8 cellular contexts compared by ENCODE assay signal in the genomic region with DNA sequence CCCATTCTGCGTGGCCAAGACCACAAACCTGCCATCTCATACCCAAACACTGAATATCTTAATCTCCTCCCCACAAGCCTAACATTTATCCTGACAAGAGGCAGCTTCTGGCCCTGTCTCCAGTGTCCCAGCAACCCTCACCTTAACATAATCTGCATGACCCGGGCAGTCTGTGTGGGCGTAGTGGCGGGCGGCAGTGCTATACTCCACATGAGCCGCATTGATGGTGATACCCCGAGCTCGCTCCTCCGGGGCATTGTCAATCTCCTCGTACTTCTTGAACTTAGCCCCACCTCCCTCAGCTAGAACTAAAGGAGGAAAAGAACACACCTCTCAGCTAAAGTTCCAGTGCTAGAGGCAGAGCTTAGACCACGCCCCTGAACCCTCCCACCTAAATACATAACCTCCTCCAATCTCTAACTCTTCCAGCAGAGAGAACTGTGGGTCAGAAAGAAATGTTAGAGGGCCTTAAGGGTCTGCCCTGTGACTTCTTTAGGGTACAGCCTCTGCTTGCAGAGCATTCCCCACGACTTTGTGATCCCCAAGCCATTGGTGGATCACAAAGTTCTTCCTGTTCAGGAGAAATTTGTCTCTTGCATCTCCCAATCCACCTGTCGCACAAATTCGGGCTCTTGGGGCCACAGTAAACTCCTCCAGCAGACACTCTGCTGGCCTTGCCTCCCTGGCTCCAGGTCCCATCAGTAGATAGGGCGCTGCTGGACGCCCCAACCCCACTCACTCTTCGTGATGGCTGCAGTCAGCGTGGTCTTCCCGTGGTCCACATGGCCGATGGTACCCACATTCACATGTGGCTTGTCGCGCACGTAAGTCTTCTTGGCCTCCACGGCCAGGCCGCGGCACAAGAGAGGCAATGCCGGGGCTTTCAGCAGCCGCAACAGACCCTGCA. TPM values are rescaled to one million over a fixed set of nuclear protein-coding genes. Genes with fewer than 3 reads are reported as not detected.
A peak's percentile ranks its signal among the peaks of the same experiment; 100 is the strongest.
DNase-seq lines count a peak whose midpoint lies in the region; ATAC-seq, FAIRE-seq and TF ChIP-seq lines count a peak whose summit lies in the region.

No MANE protein-coding gene starts in this region.

- H3K4me3 Mint-ChIP-seq in CD14-positive monocyte: peak overlapping the region; percentile 91 to 95

- intact Hi-C loops in CD14-positive monocyte (cut with micrococcal nuclease) (loop anchor here (2.0 to 10.0 kb wide), 3 partner anchors 21 to 291 kb away; a partner anchor contains a TSS), kidney (cut with DNase I) (no loop called here)

- H3K27me3 Mint-ChIP-seq in CD14-positive monocyte (ENCODE audit: low read depth in 3 of 3): no peaks in the 10 kb centered on the region

- peak overlapping the region; percentile 38 to 78 for H3K27ac ChIP-seq in kidney (ENCODE audit: low read depth in 2 of 2, low read length in 2 of 2)

- peak overlapping the region; percentile 76 to 99 for H3K4me3 ChIP-seq in kidney (ENCODE audit: low read length in 2 of 2)

- no peak for FAIRE-seq in kidney (lab: Jason Lieb, UNC)

- peak; percentile 4 for ATAC-seq in GM19467 (IDR thresholded peaks at IDR 0.05; ENCODE audit: unreplicated experiment)

- H3K27ac Mint-ChIP-seq in CD14-positive monocyte: peak overlapping the region; percentile 92 to 98 (median 94)

- peaks cover 20% of the 10 kb centered on the region for H3K4me1 Mint-ChIP-seq in CD14-positive monocyte

- no peaks in the 10 kb centered on the region for H3K9me3 Mint-ChIP-seq in CD14-positive monocyte

- peaks cover 20 to 22% of the 10 kb centered on the region in 2 donors for H3K36me3 ChIP-seq in kidney (ENCODE audit: control insufficient read depth in 1 of 2, insufficient read depth in 2 of 2, low read length in 2 of 2)

- DNase-seq in CD14-positive monocyte (ENCODE audit: low spot score) (no peak), NCI-H510A treated with DMSO at 0.1 percent for 48 hours (lab: John Stamatoyannopoulos, UW) (peak; percentile 61), astrocyte of the hippocampus (ENCODE audit: low read depth, low spot score) (peak; percentile 42), kidney (peak; percentile 69), NCI-H1105 treated with DMSO at 0.1 percent for 48 hours (lab: John Stamatoyannopoulos, UW) (no peak), retina (no peak)
- DNase-seq in stimulated activated CD4-positive, alpha-beta T cell treated with anti-CD3 and anti-CD28 coated beads, Interleukin-4, amount 100 ng/mL, for 24 hours: peak; percentile 54

- H3K36me3 Mint-ChIP-seq in CD14-positive monocyte: peaks cover 38 to 40% of the 10 kb centered on the region in 2 donors

- TF ChIP-seq CTCF in CD14-positive monocyte (IDR thresholded peaks at IDR 0.05) (no peak), kidney (IDR thresholded peaks at IDR 0.05; ENCODE audit: borderline replicate concordance, extremely low read depth, insufficient read depth) (no peak)

- H3K9me3 ChIP-seq in kidney (ENCODE audit: control insufficient read depth in 1 of 2, low read length in 2 of 2): no peaks in the 10 kb centered on the region

- H3K4me1 ChIP-seq in kidney (ENCODE audit: control insufficient read depth in 1 of 2, insufficient read depth in 1 of 2, low read depth in 1 of 2, low read length in 2 of 2): peaks cover 7 to 16% of the 10 kb centered on the region in 2 donors

- peak overlapping the region; percentile 61 to 97 for H3K9ac ChIP-seq in kidney (ENCODE audit: low read length in 2 of 2)

RNA-seq across cellular contexts. Expression of a gene that starts 0.7 kb away (rescaled TPM):
- polyA plus RNA-seq in CD14-positive monocyte (100 to 1,000 TPM; 146 to 148 TPM), kidney (ENCODE audit: insufficient read depth, low read depth, low replicate concordance) (443 TPM)
- total RNA-seq in kidney: 146 TPM

RNA-seq across cellular contexts. Expression of a gene that starts 18.2 kb away (rescaled TPM):
- polyA plus RNA-seq in CD14-positive monocyte: 1 to 10 TPM in 1 of 2 donors, under 1 TPM in 1; 0.93 to 1.1 TPM
- total RNA-seq in kidney: 64.4 TPM
- 44.8 TPM for polyA plus RNA-seq in kidney (ENCODE audit: insufficient read depth, low read depth, low replicate concordance)

RNA-seq across cellular contexts. Expression of a gene that starts 22.6 kb away (rescaled TPM):
- polyA plus RNA-seq in CD14-positive monocyte: 10 to 100 TPM in 1 of 2 donors, 1 to 10 TPM in 1; 4.8 to 10.2 TPM
- total RNA-seq in kidney: 102 TPM
- 43.2 TPM for polyA plus RNA-seq in kidney (ENCODE audit: insufficient read depth, low read depth, low replicate concordance)

RNA-seq across cellular contexts. Expression of a gene that starts 32.9 kb away (rescaled TPM):
- polyA plus RNA-seq in CD14-positive monocyte: not detected
- total RNA-seq in kidney: 0.25 TPM
- 0.47 TPM for polyA plus RNA-seq in kidney (ENCODE audit: insufficient read depth, low read depth, low replicate concordance)

Comparison
In these comparisons a context has a peak if more than half of its experiments do, and no peak if none do; other contexts are left out.
1. DNase-seq: peak in NCI-H510A treated with DMSO at 0.1 percent for 48 hours (single experiment), astrocyte of the hippocampus (single experiment), kidney (single experiment) and stimulated activated CD4-positive, alpha-beta T cell treated with anti-CD3 and anti-CD28 coated beads, Interleukin-4, amount 100 ng/mL, for 24 hours (single experiment); none in CD14-positive monocyte (single experiment), NCI-H1105 treated with DMSO at 0.1 percent for 48 hours (single experiment) and retina (single experiment).
2. RNA of a gene that starts 18.2 kb away (polyA plus RNA-seq): 44.8 TPM in kidney (single experiment); 0.93 to 1.1 TPM in CD14-positive monocyte; every median in the first group is over 10 times any median in the second.